ENCODE assay signal across 8 cellular contexts in the genomic region with DNA sequence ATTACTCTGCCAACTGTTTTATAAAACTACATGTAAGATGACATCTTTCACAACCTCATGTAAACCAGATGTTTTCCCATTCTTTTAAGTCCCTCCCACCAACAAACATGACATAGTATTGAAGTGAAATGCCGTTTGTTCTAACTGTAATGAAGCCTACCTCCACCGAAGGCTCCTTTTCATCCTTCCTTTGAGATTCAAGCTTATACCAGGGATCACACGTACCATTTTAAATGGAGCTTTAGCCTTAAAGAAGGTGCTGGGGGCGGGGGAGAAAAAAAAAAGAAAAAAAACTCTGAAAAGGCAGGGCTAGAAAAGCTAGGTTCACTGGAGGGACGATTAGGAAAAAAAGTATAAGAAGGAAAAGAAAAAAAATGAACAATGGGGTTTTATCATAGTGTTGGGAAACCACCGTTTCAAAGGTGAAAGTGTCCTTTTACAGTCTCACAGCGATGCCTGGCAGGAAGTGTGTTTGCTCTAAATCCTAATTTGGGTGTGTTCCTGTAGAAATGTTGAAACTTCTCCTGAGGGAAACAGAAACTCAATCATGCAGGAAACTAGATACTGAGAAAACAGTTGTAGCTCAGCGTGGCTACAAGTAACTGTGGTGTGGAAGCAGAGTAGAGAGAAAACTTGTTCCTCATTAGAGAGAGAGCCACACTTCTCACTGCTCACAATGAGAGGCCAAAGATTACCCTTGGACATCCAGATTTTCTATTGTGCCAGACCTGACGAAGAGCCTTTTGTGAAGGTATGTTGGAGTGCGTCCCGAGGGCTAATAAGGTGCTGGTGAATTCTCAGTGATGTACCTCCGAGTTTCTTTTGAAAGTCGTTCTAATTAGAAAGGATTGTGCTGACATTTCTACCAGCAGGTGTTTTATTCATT. TPM values are rescaled to one million over a fixed set of nuclear protein-coding genes. Genes with fewer than 3 reads are reported as not detected.
DNase-seq lines count a peak whose midpoint lies in the region; ATAC-seq and TF ChIP-seq lines count a peak whose summit lies in the region.

No MANE protein-coding gene starts in this region.

- peak; percentile 70 for DNase-seq in AG09309 (ENCODE audit: low read depth)
- DNase-seq in NCI-H226: peak; percentile 81
- DNase-seq in germinal center (ENCODE audit: low spot score): peak; percentile 56
- DNase-seq in retina: peak; percentile 10
- DNase-seq in ureter (ENCODE audit: low spot score): no peak

- H3K4me1 Mint-ChIP-seq in activated T-helper 17 cell treated with anti-CD3 and anti-CD28 coated beads, Interleukin-2, amount 50 U/mL, for 72 hours: peaks cover 38% of the 10 kb centered on the region

- H3K36me3 Mint-ChIP-seq in activated T-helper 17 cell treated with anti-CD3 and anti-CD28 coated beads, Interleukin-2, amount 50 U/mL, for 72 hours (ENCODE audit: low read depth): peaks cover 98% of the 10 kb centered on the region

- peak overlapping the region; percentile 92 for H3K27ac Mint-ChIP-seq in activated T-helper 17 cell treated with anti-CD3 and anti-CD28 coated beads, Interleukin-2, amount 50 U/mL, for 72 hours

- H3K27me3 Mint-ChIP-seq in activated T-helper 17 cell treated with anti-CD3 and anti-CD28 coated beads, Interleukin-2, amount 50 U/mL, for 72 hours: no peaks in the 10 kb centered on the region

- no peak overlapping the region for H3K4me3 ChIP-seq in AG09309 (ENCODE audit: control insufficient read depth, low read depth, low read length)

- peak; percentile 98 for ATAC-seq in GM18861 (IDR thresholded peaks at IDR 0.05; ENCODE audit: unreplicated experiment)
- ATAC-seq in HG02981 (IDR thresholded peaks at IDR 0.05; ENCODE audit: unreplicated experiment): peak; percentile 97
- peak; percentile 93 for ATAC-seq in activated T-helper 17 cell treated with anti-CD3 and anti-CD28 coated beads, Interleukin-2, amount 50 U/mL, for 72 hours (replicated peaks)

- peak overlapping the region; percentile 82 for H3K4me3 Mint-ChIP-seq in activated T-helper 17 cell treated with anti-CD3 and anti-CD28 coated beads, Interleukin-2, amount 50 U/mL, for 72 hours

- TF ChIP-seq CTCF in AG09309 (IDR thresholded peaks at IDR 0.05; ENCODE audit: control insufficient read depth, insufficient read depth, low read depth, low read length, missing control alignments): no peak

- no peaks in the 10 kb centered on the region for H3K9me3 Mint-ChIP-seq in activated T-helper 17 cell treated with anti-CD3 and anti-CD28 coated beads, Interleukin-2, amount 50 U/mL, for 72 hours

RNA-seq across cellular contexts. Expression of a gene that starts 37.6 kb away (rescaled TPM):
- 1 to 10 TPM; 6.2 to 8.2 TPM for total RNA-seq in activated T-helper 17 cell treated with anti-CD3 and anti-CD28 coated beads, Interleukin-2, amount 50 U/mL, for 72 hours
- total RNA-seq in ureter: 20.6 TPM
